In the genomic region with DNA sequence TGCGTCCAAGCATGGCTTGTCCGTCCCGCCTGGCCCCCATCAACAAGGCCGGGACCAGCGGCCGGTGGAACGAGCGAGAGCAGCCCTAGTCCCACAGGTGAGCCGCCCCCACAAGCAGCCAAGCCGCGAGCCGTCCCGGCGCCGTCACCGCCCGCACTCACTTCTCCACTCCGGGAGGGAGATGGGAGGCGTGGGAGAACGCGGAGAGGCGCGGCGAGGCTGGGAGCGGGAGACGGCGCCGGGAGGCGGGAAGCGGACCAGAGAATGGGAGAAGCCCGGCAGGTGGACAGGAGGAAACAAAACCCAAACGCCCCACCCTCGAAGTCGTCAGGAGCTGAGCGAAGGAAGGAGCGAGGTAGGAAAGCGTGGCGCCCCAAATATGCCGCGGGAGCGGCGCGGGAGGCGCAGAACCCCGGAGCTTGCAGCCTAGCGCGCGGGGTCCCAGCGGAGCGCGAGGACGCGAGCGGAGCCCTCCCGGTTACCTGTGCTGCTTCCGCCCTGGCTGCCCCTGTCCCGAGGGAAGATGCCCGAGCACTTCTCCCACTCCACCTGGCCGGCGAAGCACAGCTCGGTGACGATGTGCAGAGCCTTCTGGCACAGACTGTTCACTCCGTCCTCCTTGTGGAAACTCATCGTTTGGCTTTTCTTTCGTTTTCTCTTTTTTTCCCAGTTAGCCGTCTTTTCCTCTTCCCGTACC, we compare ENCODE assay signal across 8 cellular contexts. TPM values are rescaled to one million over a fixed set of nuclear protein-coding genes. Genes with fewer than 3 reads are reported as not detected.
DNase-seq lines count a peak whose midpoint lies in the region; ATAC-seq and TF ChIP-seq lines count a peak whose summit lies in the region.

No MANE protein-coding gene starts in this region.

- H3K36me3 Mint-ChIP-seq in CD14-positive monocyte = no peaks in the 10 kb centered on the region

- DNase-seq in CD14-positive monocyte (ENCODE audit: low spot score) (no peak), NCI-H1417 treated with DMSO at 0.1 percent for 48 hours (lab: John Stamatoyannopoulos, UW) (peak; percentile 26), middle frontal gyrus (ENCODE audit: extremely low spot score, low spot score) (peak; percentile 20), NCI-H82 treated with DMSO at 0.1 percent for 48 hours (lab: John Stamatoyannopoulos, UW; ENCODE audit: unreplicated experiment) (no peak)
- DNase-seq in stimulated activated CD4-positive, alpha-beta T cell treated with anti-CD3 and anti-CD28 coated beads, Interleukin-2, amount 100 ng/mL, for 24 hours = no peak

- H3K4me3 Mint-ChIP-seq in CD14-positive monocyte = peak overlapping the region; percentile 78 to 91

- no peak overlapping the region for H3K27ac Mint-ChIP-seq in CD14-positive monocyte

- H3K4me3 ChIP-seq in ectodermal cell (ENCODE audit: insufficient read depth, low read depth, low read length) = peak overlapping the region; percentile 49

- no peak for ATAC-seq in HG03565 (IDR thresholded peaks at IDR 0.05; ENCODE audit: unreplicated experiment)
- no peak for ATAC-seq in GM18519 (IDR thresholded peaks at IDR 0.05; ENCODE audit: low FRiP score, unreplicated experiment)

- H3K9me3 ChIP-seq in ectodermal cell (ENCODE audit: control insufficient read depth, low read length) = no peaks in the 10 kb centered on the region

- 0 to 1% methylated on average over 67 of the region's 67 CpGs for WGBS in ectodermal cell, 2 experiments

- peaks cover 10% of the 10 kb centered on the region for H3K4me1 Mint-ChIP-seq in CD14-positive monocyte

- peaks cover 0 to 16% (median 12%) of the 10 kb centered on the region in 7 donors for H3K9me3 Mint-ChIP-seq in CD14-positive monocyte

- H3K36me3 ChIP-seq in ectodermal cell (ENCODE audit: control insufficient read depth, insufficient read depth, low read length) = no peaks in the 10 kb centered on the region

- intact Hi-C loops in CD14-positive monocyte (cut with micrococcal nuclease) = no loop called here

- H3K27ac ChIP-seq in ectodermal cell (ENCODE audit: insufficient read depth, low read depth, low read length, poor library complexity, severe bottlenecking) = no peak overlapping the region

- TF ChIP-seq CTCF in CD14-positive monocyte (IDR thresholded peaks at IDR 0.05) = no peak

- H3K27me3 Mint-ChIP-seq in CD14-positive monocyte (ENCODE audit: low read depth in 3 of 3) = peaks cover 41 to 46% (median 43%) of the 10 kb centered on the region in 3 donors

- no peaks in the 10 kb centered on the region for H3K4me1 ChIP-seq in ectodermal cell (ENCODE audit: control insufficient read depth, insufficient read depth, low read length)

- peaks cover 37% of the 10 kb centered on the region for H3K27me3 ChIP-seq in ectodermal cell (ENCODE audit: control insufficient read depth, insufficient read depth, low read length, poor library complexity, severe bottlenecking)

RNA-seq across cellular contexts. Expression of gene SYT10, which starts 0.6 kb away (rescaled TPM):
- polyA plus RNA-seq in CD14-positive monocyte = not detected
- 2.3 TPM for polyA plus RNA-seq in ectodermal cell (2013, experiment 1 of 4)
- polyA plus RNA-seq in ectodermal cell (2013, experiment 2 of 4) = 3.4 TPM
- polyA plus RNA-seq in ectodermal cell (2013, experiment 3 of 4) = 2.0 TPM
- polyA plus RNA-seq in ectodermal cell (2013, experiment 4 of 4) = 2.3 TPM

Comparison
In these comparisons a context has a peak if more than half of its experiments do, and no peak if none do; other contexts are left out.
1. DNase-seq: peak in NCI-H1417 treated with DMSO at 0.1 percent for 48 hours (single experiment) and middle frontal gyrus (single experiment); none in CD14-positive monocyte (single experiment), NCI-H82 treated with DMSO at 0.1 percent for 48 hours (single experiment) and stimulated activated CD4-positive, alpha-beta T cell treated with anti-CD3 and anti-CD28 coated beads, Interleukin-2, amount 100 ng/mL, for 24 hours (0 of 2).